ENCODE assay signal across 17 cellular contexts in genomic region chr2:237625777-237626176, GRCh38. TPM values are rescaled to one million over a fixed set of nuclear protein-coding genes. Genes with fewer than 3 reads are reported as not detected.
A peak's percentile ranks its signal among the peaks of the same experiment; 100 is the strongest.
DNase-seq lines count a peak whose midpoint lies in the region; ATAC-seq and TF ChIP-seq lines count a peak whose summit lies in the region.
"Had no signal": no experiment of that assay in that cellular context is flagged by ENCODE, and none has a peak within 500 bp of the region (broad histone marks: within the 10 kb centered on the region; RNA-seq: fewer than 3 reads in every experiment).

No MANE protein-coding gene starts in this region.

- H3K4me1 ChIP-seq in naive thymus-derived CD4-positive, alpha-beta T cell (ENCODE audit: control insufficient read depth in 2 of 2, insufficient read depth in 2 of 2, low read length in 2 of 2), result peaks cover 0 to 7% of the 10 kb centered on the region in 2 donors
- peaks cover 23 to 42% of the 10 kb centered on the region in 2 donors for H3K4me1 ChIP-seq in thoracic aorta (ENCODE audit: control insufficient read depth in 1 of 2, low read depth in 2 of 2)

- peak overlapping the region; percentile 71 for H3K4me3 Mint-ChIP-seq in activated naive CD4-positive, alpha-beta T cell treated with anti-CD3 and anti-CD28 coated beads for 36 hours
- H3K4me3 Mint-ChIP-seq in activated T-helper 1 cell treated with anti-CD3 and anti-CD28 coated beads, Interleukin-12 subunit alpha, Interleukin-12 subunit beta, Interleukin-2, Interleukin-4 antibody, amounts not matched to agents 30 ng/mL and 10 ng/mL and 1 ng/mL, durations not matched to agents 14 hours and 24 hours and 36 hours, result peak overlapping the region; percentile 57
- peak overlapping the region in 9 of 10 donors; percentile 73 to 91 (median 85) for H3K4me3 Mint-ChIP-seq in naive thymus-derived CD4-positive, alpha-beta T cell

- H3K9me3 Mint-ChIP-seq in activated naive CD4-positive, alpha-beta T cell treated with anti-CD3 and anti-CD28 coated beads for 36 hours, result no peaks in the 10 kb centered on the region
- H3K9me3 Mint-ChIP-seq in activated T-helper 1 cell treated with anti-CD3 and anti-CD28 coated beads, Interleukin-12 subunit alpha, Interleukin-12 subunit beta, Interleukin-2, Interleukin-4 antibody, amounts not matched to agents 30 ng/mL and 10 ng/mL and 1 ng/mL, durations not matched to agents 14 hours and 24 hours and 36 hours, result no peaks in the 10 kb centered on the region
- no peaks in the 10 kb centered on the region for H3K9me3 Mint-ChIP-seq in naive thymus-derived CD4-positive, alpha-beta T cell
- H3K9me3 Mint-ChIP-seq: effector memory CD8-positive, alpha-beta T cell had no signal

- no peak overlapping the region for H3K27ac ChIP-seq in naive thymus-derived CD4-positive, alpha-beta T cell (ENCODE audit: low read depth, low read length)
- H3K27ac ChIP-seq in thoracic aorta, result peak overlapping the region; percentile 76 to 79
- H3K27ac ChIP-seq: A549, VCaP had no signal

- no peaks in the 10 kb centered on the region for H3K36me3 ChIP-seq in naive thymus-derived CD4-positive, alpha-beta T cell (ENCODE audit: control insufficient read depth in 2 of 3, insufficient read depth in 3 of 3, low read length in 3 of 3)
- H3K36me3 ChIP-seq in thoracic aorta, result no peaks in the 10 kb centered on the region

- no peak for TF ChIP-seq CTCF in thoracic aorta (IDR thresholded peaks at IDR 0.05)

- peaks cover 14% of the 10 kb centered on the region for H3K4me1 Mint-ChIP-seq in activated naive CD4-positive, alpha-beta T cell treated with anti-CD3 and anti-CD28 coated beads for 36 hours (ENCODE audit: low read depth)
- peaks cover under 1% of the 10 kb centered on the region for H3K4me1 Mint-ChIP-seq in activated T-helper 1 cell treated with anti-CD3 and anti-CD28 coated beads, Interleukin-12 subunit alpha, Interleukin-12 subunit beta, Interleukin-2, Interleukin-4 antibody, amounts not matched to agents 30 ng/mL and 10 ng/mL and 1 ng/mL, durations not matched to agents 14 hours and 24 hours and 36 hours (ENCODE audit: low read depth)
- H3K4me1 Mint-ChIP-seq in naive thymus-derived CD4-positive, alpha-beta T cell, result peaks cover 4 to 38% (median 22%) of the 10 kb centered on the region in 7 donors

- POLR2A ChIA-PET in naive thymus-derived CD4-positive, alpha-beta T cell (lab: Charles Lee), result interaction anchor here (0.7 to 0.8 kb wide), 2 partner anchors 22 to 66 kb away, joined by 3 to 6 read pairs; no protein-coding TSS in a partner anchor

- H3K4me3 ChIP-seq in naive thymus-derived CD4-positive, alpha-beta T cell (ENCODE audit: low read length), result no peak overlapping the region
- no peak overlapping the region for H3K4me3 ChIP-seq in thoracic aorta
- H3K4me3 ChIP-seq: A549 had no signal

- H3K9me3 ChIP-seq in naive thymus-derived CD4-positive, alpha-beta T cell (ENCODE audit: control insufficient read depth in 2 of 3, low read length in 3 of 3), result no peaks in the 10 kb centered on the region
- no peaks in the 10 kb centered on the region for H3K9me3 ChIP-seq in thoracic aorta
- H3K9me3 ChIP-seq: A549 had no signal

- ATAC-seq in naive thymus-derived CD4-positive, alpha-beta T cell, result no peak
- ATAC-seq in thoracic aorta (ENCODE audit: insufficient number of reproducible peaks, low FRiP score, low read depth), result no peak
- ATAC-seq: effector memory CD8-positive, alpha-beta T cell had no signal

- H3K27ac Mint-ChIP-seq in activated naive CD4-positive, alpha-beta T cell treated with anti-CD3 and anti-CD28 coated beads for 36 hours, result no peak overlapping the region
- H3K27ac Mint-ChIP-seq in activated T-helper 1 cell treated with anti-CD3 and anti-CD28 coated beads, Interleukin-12 subunit alpha, Interleukin-12 subunit beta, Interleukin-2, Interleukin-4 antibody, amounts not matched to agents 30 ng/mL and 10 ng/mL and 1 ng/mL, durations not matched to agents 14 hours and 24 hours and 36 hours, result no peak overlapping the region
- peak overlapping the region in 5 of 9 donors; percentile 65 to 88 (median 78) for H3K27ac Mint-ChIP-seq in naive thymus-derived CD4-positive, alpha-beta T cell

- no peak for DNase-seq in activated naive CD4-positive, alpha-beta T cell treated with anti-CD3 and anti-CD28 coated beads for 36 hours
- no peak for DNase-seq in activated naive CD4-positive, alpha-beta T cell (lab: John Stamatoyannopoulos, UW)
- no peak for DNase-seq in activated T-helper 1 cell treated with anti-CD3 and anti-CD28 coated beads, Interleukin-12 subunit alpha, Interleukin-12 subunit beta, Interleukin-2, Interleukin-4 antibody, amounts not matched to agents 30 ng/mL and 10 ng/mL and 1 ng/mL, durations not matched to agents 14 hours and 24 hours and 36 hours (ENCODE audit: low spot score)
- DNase-seq in naive thymus-derived CD4-positive, alpha-beta T cell, result no peak
- DNase-seq in thoracic aorta (ENCODE audit: low spot score), result no peak
- DNase-seq in hepatic stellate cell (ENCODE audit: low spot score), result no peak
- no peak for DNase-seq in NCI-H345 treated with DMSO at 0.1 percent for 48 hours (lab: John Stamatoyannopoulos, UW; ENCODE audit: unreplicated experiment)
- no peak for DNase-seq in mesenteric fat pad (ENCODE audit: low spot score)
- DNase-seq: anterior cingulate cortex; effector memory CD8-positive, alpha-beta T cell; SIG-M5 had no signal

- intact Hi-C loops in activated naive CD4-positive, alpha-beta T cell treated with anti-CD3 and anti-CD28 coated beads for 36 hours (cut with micrococcal nuclease), result no loop called here
- intact Hi-C loops in activated T-helper 1 cell treated with anti-CD3 and anti-CD28 coated beads, Interleukin-12 subunit alpha, Interleukin-12 subunit beta, Interleukin-2, Interleukin-4 antibody, amounts not matched to agents 30 ng/mL and 10 ng/mL and 1 ng/mL, durations not matched to agents 14 hours and 24 hours and 36 hours (cut with micrococcal nuclease), result no loop called here
- intact Hi-C loops in naive thymus-derived CD4-positive, alpha-beta T cell (cut with micrococcal nuclease), result loop anchor here in 1 of 2 donors (2.0 kb wide), 1 partner anchor 23 kb away; no protein-coding TSS in a partner anchor

- H3K36me3 Mint-ChIP-seq in activated naive CD4-positive, alpha-beta T cell treated with anti-CD3 and anti-CD28 coated beads for 36 hours (ENCODE audit: low read depth), result no peaks in the 10 kb centered on the region
- no peaks in the 10 kb centered on the region for H3K36me3 Mint-ChIP-seq in activated T-helper 1 cell treated with anti-CD3 and anti-CD28 coated beads, Interleukin-12 subunit alpha, Interleukin-12 subunit beta, Interleukin-2, Interleukin-4 antibody, amounts not matched to agents 30 ng/mL and 10 ng/mL and 1 ng/mL, durations not matched to agents 14 hours and 24 hours and 36 hours (ENCODE audit: low read depth)
- H3K36me3 Mint-ChIP-seq in naive thymus-derived CD4-positive, alpha-beta T cell, result peaks cover 0 to 4% (median under 1%) of the 10 kb centered on the region in 5 donors

- H3K27me3 ChIP-seq in naive thymus-derived CD4-positive, alpha-beta T cell (ENCODE audit: control insufficient read depth in 2 of 2, insufficient read depth in 2 of 2, low read length in 2 of 2), result no peaks in the 10 kb centered on the region
- H3K27me3 ChIP-seq in thoracic aorta (replicated peaks; ENCODE audit: insufficient read depth), result no peaks in the 10 kb centered on the region

- CTCF ChIA-PET in activated naive CD4-positive, alpha-beta T cell treated with anti-CD3 and anti-CD28 coated beads for 36 hours (lab: Charles Lee), result interaction anchor here (0.6 kb wide), 1 partner anchor 53 kb away, joined by 3 read pairs; no protein-coding TSS in a partner anchor
- CTCF ChIA-PET in naive thymus-derived CD4-positive, alpha-beta T cell (lab: Charles Lee), result no interaction called here

- H3K27me3 Mint-ChIP-seq in activated naive CD4-positive, alpha-beta T cell treated with anti-CD3 and anti-CD28 coated beads for 36 hours (ENCODE audit: low read depth), result peaks cover 6% of the 10 kb centered on the region
- H3K27me3 Mint-ChIP-seq in activated T-helper 1 cell treated with anti-CD3 and anti-CD28 coated beads, Interleukin-12 subunit alpha, Interleukin-12 subunit beta, Interleukin-2, Interleukin-4 antibody, amounts not matched to agents 30 ng/mL and 10 ng/mL and 1 ng/mL, durations not matched to agents 14 hours and 24 hours and 36 hours (ENCODE audit: insufficient read depth), result peaks cover 48% of the 10 kb centered on the region
- peaks cover 0 to 76% (median 6%) of the 10 kb centered on the region in 5 donors for H3K27me3 Mint-ChIP-seq in naive thymus-derived CD4-positive, alpha-beta T cell

RNA-seq across cellular contexts. Expression of gene LRRFIP1, which starts 1.6 kb away (rescaled TPM):
- 100 to 1,000 TPM; 154 to 155 TPM for total RNA-seq in activated naive CD4-positive, alpha-beta T cell treated with anti-CD3 and anti-CD28 coated beads for 36 hours
- total RNA-seq in activated T-helper 1 cell treated with anti-CD3 and anti-CD28 coated beads, Interleukin-12 subunit alpha, Interleukin-12 subunit beta, Interleukin-2, Interleukin-4 antibody, amounts not matched to agents 30 ng/mL and 10 ng/mL and 1 ng/mL, durations not matched to agents 14 hours and 24 hours and 36 hours, result 212 and 226 TPM in 2 replicates
- 100 to 1,000 TPM in 4 of 5 experiments, 10 to 100 TPM in 1; 96.3 to 257 (median 114) TPM for total RNA-seq in naive thymus-derived CD4-positive, alpha-beta T cell
- 10 to 100 TPM; 82.2 to 94.0 TPM for polyA plus RNA-seq in naive thymus-derived CD4-positive, alpha-beta T cell
- total RNA-seq in thoracic aorta (100 to 1,000 TPM; 196 to 244 TPM), mesenteric fat pad (144 TPM)

RNA-seq across cellular contexts. Expression of gene RAB17, which starts 35.2 kb away (rescaled TPM):
- total RNA-seq in activated naive CD4-positive, alpha-beta T cell treated with anti-CD3 and anti-CD28 coated beads for 36 hours, result not detected
- total RNA-seq in activated T-helper 1 cell treated with anti-CD3 and anti-CD28 coated beads, Interleukin-12 subunit alpha, Interleukin-12 subunit beta, Interleukin-2, Interleukin-4 antibody, amounts not matched to agents 30 ng/mL and 10 ng/mL and 1 ng/mL, durations not matched to agents 14 hours and 24 hours and 36 hours, result not detected in 2 replicates
- not detected for total RNA-seq in naive thymus-derived CD4-positive, alpha-beta T cell
- not detected for polyA plus RNA-seq in naive thymus-derived CD4-positive, alpha-beta T cell
- total RNA-seq in thoracic aorta, result 1 to 10 TPM; 6.4 to 6.5 TPM
- 0.87 TPM for total RNA-seq in mesenteric fat pad
- total RNA-seq: temporal lobe had no signal

RNA-seq across cellular contexts. Expression of gene PRLH, which starts 59.4 kb away (rescaled TPM):
- not detected for total RNA-seq in activated naive CD4-positive, alpha-beta T cell treated with anti-CD3 and anti-CD28 coated beads for 36 hours
- total RNA-seq in activated T-helper 1 cell treated with anti-CD3 and anti-CD28 coated beads, Interleukin-12 subunit alpha, Interleukin-12 subunit beta, Interleukin-2, Interleukin-4 antibody, amounts not matched to agents 30 ng/mL and 10 ng/mL and 1 ng/mL, durations not matched to agents 14 hours and 24 hours and 36 hours, result not detected in 2 replicates
- total RNA-seq in naive thymus-derived CD4-positive, alpha-beta T cell, result not detected
- polyA plus RNA-seq in naive thymus-derived CD4-positive, alpha-beta T cell, result not detected
- total RNA-seq in thoracic aorta, result not detected
- total RNA-seq in mesenteric fat pad, result not detected
- total RNA-seq: glomerular endothelial cell, liver, pulmonary artery endothelial cell, temporal lobe had no signal
- polyA plus RNA-seq: A549, liver had no signal

Comparison
In these comparisons a context has a peak if more than half of its experiments do, and no peak if none do; other contexts are left out.
1. H3K27ac Mint-ChIP-seq: peak in naive thymus-derived CD4-positive, alpha-beta T cell (5 of 9); none in activated naive CD4-positive, alpha-beta T cell treated with anti-CD3 and anti-CD28 coated beads for 36 hours (single experiment) and activated T-helper 1 cell treated with anti-CD3 and anti-CD28 coated beads, Interleukin-12 subunit alpha, Interleukin-12 subunit beta, Interleukin-2, Interleukin-4 antibody, amounts not matched to agents 30 ng/mL and 10 ng/mL and 1 ng/mL, durations not matched to agents 14 hours and 24 hours and 36 hours (single experiment).
2. Peak in every context shown above with its lines, with median percentiles within 50 percentile points of each other: H3K4me3 Mint-ChIP-seq.